Comparison of ENCODE assay signal across 15 cellular contexts in the genomic region with DNA sequence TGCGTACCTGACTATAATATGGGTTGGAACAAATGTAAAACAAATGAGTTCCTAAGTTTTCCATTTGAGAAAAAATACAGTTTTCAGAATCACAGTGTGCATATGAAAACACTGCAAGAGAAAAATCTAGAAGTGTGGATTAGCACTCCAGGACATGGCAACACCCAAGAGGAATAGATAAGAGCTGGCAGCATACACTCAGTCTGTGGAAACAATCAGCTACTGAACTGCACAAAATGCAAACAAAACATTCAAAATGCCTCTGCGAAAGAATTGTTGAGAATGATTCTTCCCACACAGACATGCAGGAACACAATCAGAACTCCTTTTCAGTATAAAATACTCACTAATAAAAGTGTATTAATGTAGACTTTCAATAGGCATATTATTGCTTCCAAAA.
"Had no signal": no experiment of that assay in that cellular context is flagged by ENCODE, and none has a peak within 500 bp of the region (broad histone marks: within the 10 kb centered on the region; RNA-seq: fewer than 3 reads in every experiment).

No MANE protein-coding gene starts in this region.

- ATAC-seq: body of pancreas; foreskin keratinocyte; stimulated activated naive CD8-positive, alpha-beta T cell treated with anti-CD3 and anti-CD28 coated beads, Interleukin-15, amount 100 ng/mL, for 72 hours; upper lobe of right lung had no signal

- H3K36me3 ChIP-seq: colonic mucosa, thoracic aorta had no signal

- H3K27ac ChIP-seq: body of pancreas, colonic mucosa, foreskin keratinocyte, SK-N-MC, thoracic aorta, upper lobe of right lung, WERI-Rb-1 had no signal

- H3K9me3 ChIP-seq: body of pancreas, colonic mucosa, thoracic aorta, upper lobe of right lung had no signal

- H3K4me3 ChIP-seq: body of pancreas, colonic mucosa, SK-N-MC, thoracic aorta, upper lobe of right lung had no signal

- H3K4me1 ChIP-seq: colonic mucosa, foreskin keratinocyte, upper lobe of right lung had no signal

- DNase-seq: activated CD4-positive, alpha-beta T cell treated with anti-CD3 and anti-CD28 coated beads for 1 hour; activated CD4-positive, alpha-beta T cell treated with anti-CD3 and anti-CD28 coated beads, Interleukin-2, amount 50 U/mL, for 48 hours; activated gamma-delta T cell; amniotic stem cell; body of pancreas; central memory CD4-positive, alpha-beta T cell; colonic mucosa; foreskin keratinocyte; kidney; stimulated activated CD4-positive, alpha-beta T cell treated with anti-CD3 and anti-CD28 coated beads, Interleukin-2, amount 100 ng/mL, for 24 hours; stimulated activated naive CD8-positive, alpha-beta T cell treated with anti-CD3 and anti-CD28 coated beads, Interleukin-15, amount 100 ng/mL, for 72 hours; upper lobe of right lung; WERI-Rb-1 had no signal
